ENCODE assay signal across 8 cellular contexts in the genomic region with DNA sequence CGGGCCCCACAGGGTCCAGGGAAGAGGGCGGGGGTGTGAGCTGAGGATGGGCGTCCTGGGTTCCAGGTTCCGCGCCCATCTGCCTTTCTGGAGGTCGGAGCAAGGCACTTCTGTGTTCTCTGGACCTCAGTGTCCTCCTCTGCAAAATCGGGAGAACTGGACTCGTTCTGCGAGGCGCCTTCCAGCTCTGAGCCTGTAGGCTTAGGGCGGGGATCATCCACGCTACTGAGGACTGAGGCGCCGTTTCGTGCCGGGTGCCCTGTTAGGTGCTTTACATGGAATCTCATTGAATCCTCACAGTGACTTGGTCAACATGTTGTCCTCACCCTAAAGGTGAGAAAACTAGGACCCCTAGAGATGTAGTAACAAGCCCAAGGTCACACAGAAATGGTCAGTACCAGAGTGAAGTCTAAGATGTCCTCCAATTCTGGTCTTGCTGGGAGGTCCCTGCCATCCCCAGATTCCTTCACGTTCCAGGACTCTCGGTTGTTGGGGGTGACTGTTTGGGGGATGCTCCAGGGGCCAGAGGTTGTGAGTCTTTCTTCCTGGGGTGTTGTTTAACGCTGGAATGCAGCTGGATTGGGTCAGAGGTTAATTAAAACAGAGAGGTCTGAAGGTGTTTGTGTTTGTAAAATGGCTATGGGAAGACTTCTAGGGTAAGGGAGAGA. TPM values are rescaled to one million over a fixed set of nuclear protein-coding genes. Genes with fewer than 3 reads are reported as not detected.
DNase-seq lines count a peak whose midpoint lies in the region; ATAC-seq and TF ChIP-seq lines count a peak whose summit lies in the region.

No MANE protein-coding gene starts in this region.

- no peaks in the 10 kb centered on the region for H3F3A ChIP-seq in GM23248 (ENCODE audit: insufficient read depth)

- no peaks in the 10 kb centered on the region for H4K20me1 ChIP-seq in GM23248 (ENCODE audit: insufficient read depth)

- H3K9ac ChIP-seq in GM23248, result 0 out of 2 replicates have a peak overlapping the region, but pooled peaks have one; percentile 35

- H3K36me3 ChIP-seq in A673 (ENCODE audit: insufficient read depth, low read length, poor library complexity, severe bottlenecking) (no peaks in the 10 kb centered on the region), GM23248 (ENCODE audit: low read depth) (no peaks in the 10 kb centered on the region)

- H3K9me3 ChIP-seq in A673 (ENCODE audit: low read depth, low read length, poor library complexity, severe bottlenecking), result no peaks in the 10 kb centered on the region
- H3K9me3 ChIP-seq in GM23248 (ENCODE audit: low read depth), result no peaks in the 10 kb centered on the region

- H3K4me2 ChIP-seq in GM23248 (ENCODE audit: unreplicated experiment), result peak overlapping the region; percentile 88

- BruUV-seq in A673 (replicated peaks; lab: Mats Ljungman, UMichigan), result no TSS peak

- ATAC-seq in left cardiac atrium, result peak; percentile 25 to 57

- H3K27ac ChIP-seq in A673 (ENCODE audit: low read depth, low read length, poor library complexity, severe bottlenecking) (no peak overlapping the region), GM23248 (no peak overlapping the region)

- H3K4me1 ChIP-seq in A673 (ENCODE audit: insufficient read depth, low read length, poor library complexity, severe bottlenecking) (no peaks in the 10 kb centered on the region), GM23248 (ENCODE audit: insufficient read depth) (no peaks in the 10 kb centered on the region)

- in situ Hi-C loops in GM23248 (cut with MboI), result no loop called here

- DNase-seq in A673 (ENCODE audit: low spot score) (no peak), GM23248 (peak; percentile 33), left cardiac atrium (peak; percentile 25), posterior cingulate gyrus (peak in 9 of 10 donors; percentile 19 to 91 (median 33)), AML-193 (lab: John Stamatoyannopoulos, UW) (no peak), ureter (ENCODE audit: low spot score) (no peak)
- no peak for DNase-seq in effector CD8-positive, alpha-beta T cell (lab: John Stamatoyannopoulos, UW)

- H3K79me2 ChIP-seq in GM23248 (ENCODE audit: insufficient read depth), result no peaks in the 10 kb centered on the region

- WGBS in GM23248 (ENCODE audit: low coverage in 1 of 2, low lambda C conversion rate in 2 of 2, missing lambda C conversion rate in 2 of 2), 2 experiments, result 5 to 7% methylated on average over 17 to 19 of the region's 19 CpGs

- H3K27me3 ChIP-seq in A673 (replicated peaks; ENCODE audit: insufficient read depth, low read depth, low read length, poor library complexity) (peaks cover 70% of the 10 kb centered on the region), GM23248 (replicated peaks; ENCODE audit: insufficient read depth) (no peaks in the 10 kb centered on the region)

- POLR2A ChIA-PET in A673 (lab: Charles Lee; ENCODE audit: low non-redundant PET), result no interaction called here

- TF ChIP-seq CTCF in A673 (conservative IDR thresholded peaks at IDR 0.05; ENCODE audit: low read depth, low read length), result no peak
- TF ChIP-seq CTCF in WI38 (IDR thresholded peaks at IDR 0.05; ENCODE audit: low read depth, low read length), result no peak

- H2AFZ ChIP-seq in GM23248, result peak overlapping the region; percentile 94

- CTCF ChIA-PET in A673 (lab: Charles Lee), result no interaction called here

- H3K4me3 ChIP-seq in A673 (ENCODE audit: low read depth, low read length, poor library complexity, severe bottlenecking) (peak overlapping the region; percentile 48), GM23248 (peak overlapping the region; percentile 81), WI38 (ENCODE audit: low read depth, low read length) (peak overlapping the region; percentile 68)

- H3K9me2 ChIP-seq in GM23248 (ENCODE audit: insufficient read depth), result no peaks in the 10 kb centered on the region

- intact Hi-C loops in A673 (cut with micrococcal nuclease; ENCODE audit: unreplicated experiment), result loop anchor here (1.0 kb wide), 1 partner anchor 24 kb away; no protein-coding TSS in a partner anchor
- intact Hi-C loops in left cardiac atrium (cut with DNase I), result loop anchor here in 1 of 2 donors (10.0 kb wide), 1 partner anchor 59 kb away; no protein-coding TSS in a partner anchor
- intact Hi-C loops in posterior cingulate gyrus (cut with DNase I), result no loop called here

RNA-seq across cellular contexts. Expression of a gene that starts 0.7 kb away (rescaled TPM):
- total RNA-seq in A673 (2021) (0.11 and 0.20 TPM in 2 replicates), left cardiac atrium (10 to 100 TPM; 49.7 to 53.2 TPM), ureter (7.1 TPM)
- total RNA-seq in GM23248 (2014; rRNA removed; shearing (Covaris generic)), result 0.65 and 0.76 TPM in 2 replicates
- 0.44 and 0.49 TPM in 2 replicates for polyA plus RNA-seq in GM23248 (2016; fragmentation: Nextera tagmentation; extraction: Ambion mirVana)

Comparison
In these comparisons a context has a peak if more than half of its experiments do, and no peak if none do; other contexts are left out.
1. DNase-seq: peak in GM23248 (single experiment), left cardiac atrium (single experiment) and posterior cingulate gyrus (9 of 10); none in A673 (single experiment), AML-193 (0 of 2), ureter (single experiment) and effector CD8-positive, alpha-beta T cell (single experiment).
2. Peak in every context shown above with its lines, with median percentiles within 50 percentile points of each other: H3K4me3 ChIP-seq.